21 cellular contexts compared by ENCODE assay signal in genomic region chr7:83119496-83119895, GRCh38. TPM values are rescaled to one million over a fixed set of nuclear protein-coding genes. Genes with fewer than 3 reads are reported as not detected.
"Had no signal": no experiment of that assay in that cellular context is flagged by ENCODE, and none has a peak within 500 bp of the region (broad histone marks: within the 10 kb centered on the region; RNA-seq: fewer than 3 reads in every experiment).

No MANE protein-coding gene starts in this region.

- H2AFZ ChIP-seq: parathyroid adenoma had no signal

- ATAC-seq: lower lobe of right lung; naive thymus-derived CD8-positive, alpha-beta T cell; stimulated activated memory B cell treated with anti-CD40 and anti-IgM and Interleukin-4, amounts not matched to agents 10 μg/mL and 1 μg/mL and 100 μg/mL, for 72 hours; T-cell had no signal

- H3K27me3 ChIP-seq: ascending aorta, cardiac muscle cell, esophagus squamous epithelium, neutrophil, tibial artery, vagina had no signal

- H3K4me3 ChIP-seq: ascending aorta, cardiac muscle cell, coronary artery, esophagus squamous epithelium, lower lobe of right lung, tibial artery, vagina had no signal

- DNase-seq: activated CD4-positive, alpha-beta T cell treated with anti-CD3 and anti-CD28 coated beads, Interleukin-2, amount 50 U/mL, for 4 hours; activated CD4-positive, CD25-positive, alpha-beta regulatory T cell treated with anti-CD3 and anti-CD28 coated beads, Interleukin-2, amount 50 U/mL, for 72 hours; activated naive CD4-positive, alpha-beta T cell; activated T-cell treated with anti-CD3 and anti-CD28 coated beads for 4 hours; effector CD4-positive, alpha-beta T cell; esophagus squamous epithelium; hippocampal formation; lower lobe of right lung; naive thymus-derived CD8-positive, alpha-beta T cell; stimulated activated CD4-positive, alpha-beta T cell treated with anti-CD3 and anti-CD28 coated beads, Interleukin-12 subunit alpha, Interleukin-12 subunit beta, amount 100 ng/mL, for 4 hours; stimulated activated CD4-positive, alpha-beta T cell treated with anti-CD3 and anti-CD28 coated beads, Interleukin-2, amount 100 ng/mL, for 24 hours; T-cell; T-helper 9 cell; tibial artery had no signal

- H3K9ac ChIP-seq: parathyroid adenoma had no signal

- H3K36me3 ChIP-seq: ascending aorta, cardiac muscle cell, esophagus squamous epithelium, lower lobe of right lung, neutrophil, tibial artery, vagina had no signal

- H3K4me1 Mint-ChIP-seq: naive thymus-derived CD8-positive, alpha-beta T cell; stimulated activated memory B cell treated with anti-CD40 and anti-IgM and Interleukin-4, amounts not matched to agents 10 μg/mL and 1 μg/mL and 100 μg/mL, for 72 hours; T-cell had no signal

- H3K4me1 ChIP-seq: ascending aorta, esophagus squamous epithelium, lower lobe of right lung, parathyroid adenoma, vagina had no signal

- H3K27ac Mint-ChIP-seq: naive thymus-derived CD8-positive, alpha-beta T cell; stimulated activated memory B cell treated with anti-CD40 and anti-IgM and Interleukin-4, amounts not matched to agents 10 μg/mL and 1 μg/mL and 100 μg/mL, for 72 hours; T-cell had no signal

- H3K27me3 Mint-ChIP-seq: naive thymus-derived CD8-positive, alpha-beta T cell; stimulated activated memory B cell treated with anti-CD40 and anti-IgM and Interleukin-4, amounts not matched to agents 10 μg/mL and 1 μg/mL and 100 μg/mL, for 72 hours; T-cell had no signal

- H3K4me3 Mint-ChIP-seq: naive thymus-derived CD8-positive, alpha-beta T cell; stimulated activated memory B cell treated with anti-CD40 and anti-IgM and Interleukin-4, amounts not matched to agents 10 μg/mL and 1 μg/mL and 100 μg/mL, for 72 hours; T-cell had no signal

- H3K36me3 Mint-ChIP-seq: stimulated activated memory B cell treated with anti-CD40 and anti-IgM and Interleukin-4, amounts not matched to agents 10 μg/mL and 1 μg/mL and 100 μg/mL, for 72 hours; T-cell had no signal

- H3K27ac ChIP-seq: ascending aorta, cardiac muscle cell, coronary artery, esophagus squamous epithelium, lower lobe of right lung, neutrophil, parathyroid adenoma, tibial artery, vagina had no signal

- H3K9me3 ChIP-seq: neutrophil had no signal

RNA-seq across cellular contexts. Expression of gene PCLO, which starts 43.2 kb away (rescaled TPM):
- total RNA-seq: naive thymus-derived CD8-positive, alpha-beta T cell had no signal
- polyA plus RNA-seq: naive thymus-derived CD8-positive, alpha-beta T cell had no signal
